In the genomic region with DNA sequence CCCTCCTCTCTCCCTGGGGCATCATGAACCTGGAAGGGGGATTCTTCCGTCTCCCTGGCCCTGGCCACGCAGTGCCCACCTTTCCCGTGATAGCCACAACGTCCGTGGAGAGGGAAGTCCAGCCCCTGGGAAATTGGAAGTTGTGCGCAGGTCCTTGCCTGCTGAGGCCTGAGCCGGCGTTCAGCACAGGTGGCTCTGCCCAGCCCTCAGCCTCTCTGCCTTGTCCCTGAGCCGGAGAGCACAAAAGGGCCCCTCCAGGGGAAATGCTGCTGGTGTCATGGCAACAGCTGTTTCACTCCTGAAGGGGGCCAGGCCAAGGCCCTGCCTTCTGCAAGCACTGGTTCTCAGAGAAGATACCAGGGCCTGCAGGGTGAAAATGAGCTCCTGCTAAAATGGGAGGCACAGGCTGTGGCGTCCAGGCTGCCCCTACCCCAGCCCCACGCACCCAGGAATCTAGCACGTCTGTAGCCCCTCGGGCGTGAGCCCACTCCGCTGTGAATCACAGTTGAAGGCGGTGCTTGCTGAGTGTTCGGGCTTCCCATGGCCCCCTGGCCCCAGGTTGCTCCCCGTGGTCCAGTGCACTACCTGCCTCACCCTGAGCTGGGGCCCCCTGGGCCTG, we compare ENCODE assay signal across 14 cellular contexts.
DNase-seq lines count a peak whose midpoint lies in the region; ATAC-seq lines count a peak whose summit lies in the region.
"Had no signal": no experiment of that assay in that cellular context is flagged by ENCODE, and none has a peak within 500 bp of the region (broad histone marks: within the 10 kb centered on the region; RNA-seq: fewer than 3 reads in every experiment).

No MANE protein-coding gene starts in this region.

- H3K4me2 ChIP-seq in BLaER1: peak overlapping the region; percentile 92

- no peaks in the 10 kb centered on the region for H3K36me3 Mint-ChIP-seq in immature natural killer cell

- H3K4me3 ChIP-seq in BLaER1: no peak overlapping the region; the same call in 1 of the 2 replicates
- H3K4me3 ChIP-seq: breast epithelium, heart left ventricle had no signal

- peaks cover 5 to 13% of the 10 kb centered on the region in 2 donors for H3K4me1 Mint-ChIP-seq in immature natural killer cell

- no peaks in the 10 kb centered on the region for H3K9me3 Mint-ChIP-seq in immature natural killer cell

- peaks cover 67% of the 10 kb centered on the region for H3K4me1 ChIP-seq in BLaER1
- H3K4me1 ChIP-seq: breast epithelium had no signal

- H3K9me3 ChIP-seq in BLaER1: peaks cover 13% of the 10 kb centered on the region
- H3K9me3 ChIP-seq: breast epithelium, heart left ventricle had no signal

- no peak overlapping the region for H3K27ac Mint-ChIP-seq in immature natural killer cell

- DNase-seq in SK-N-DZ (ENCODE audit: low spot score) (peak; percentile 64), mesenteric fat pad (ENCODE audit: low spot score) (peak; percentile 62), NCI-H1105 (lab: John Stamatoyannopoulos, UW) (no peak), immature natural killer cell (no peak), NCI-H1417 treated with DMSO at 0.1 percent for 48 hours (lab: John Stamatoyannopoulos, UW) (no peak), SHP77 (lab: John Stamatoyannopoulos, UW) (no peak)
- DNase-seq: activated CD4-positive, alpha-beta T cell treated with anti-CD3 and anti-CD28 coated beads for 4 hours; activated gamma-delta T cell treated with Interleukin-2 at 50 U/mL for 16 hours; EL; NCI-H69 had no signal

- H3K9ac ChIP-seq in BLaER1: peak overlapping the region; percentile 9; the same call in 1 of the 2 replicates

- no peaks in the 10 kb centered on the region for H4K20me1 ChIP-seq in BLaER1

- peaks cover under 1 to 5% (median 3%) of the 10 kb centered on the region in 3 donors for H3K27me3 Mint-ChIP-seq in immature natural killer cell (ENCODE audit: low read depth in 3 of 3)

- peak overlapping the region; percentile 65 for H3K27ac ChIP-seq in BLaER1
- H3K27ac ChIP-seq: breast epithelium had no signal

- H3K36me3 ChIP-seq in BLaER1: peaks cover 11% of the 10 kb centered on the region; the same call in 1 of the 2 replicates
- H3K36me3 ChIP-seq: breast epithelium had no signal

- H3K4me3 Mint-ChIP-seq in immature natural killer cell: no peak overlapping the region

- no peaks in the 10 kb centered on the region for H3K27me3 ChIP-seq in BLaER1
- H3K27me3 ChIP-seq: heart left ventricle had no signal

- peak; percentile 35 for ATAC-seq in GM19023 (IDR thresholded peaks at IDR 0.05; ENCODE audit: unreplicated experiment)

Comparison
In these comparisons a context has a peak if more than half of its experiments do, and no peak if none do; other contexts are left out.
1. DNase-seq: peak in SK-N-DZ (single experiment) and mesenteric fat pad (single experiment); none in NCI-H1105 (single experiment), immature natural killer cell (0 of 3), NCI-H1417 treated with DMSO at 0.1 percent for 48 hours (single experiment) and SHP77 (0 of 2).